In genomic region chr1:100036718-100037664, GRCh38 we compare ENCODE assay signal across 8 cellular contexts.
A peak's percentile ranks its signal among the peaks of the same experiment; 100 is the strongest.
DNase-seq lines count a peak whose midpoint lies in the region; ATAC-seq, FAIRE-seq and TF ChIP-seq lines count a peak whose summit lies in the region.

No MANE protein-coding gene starts in this region.

- peaks cover 18% of the 10 kb centered on the region for H3K36me3 ChIP-seq in K562 (ENCODE audit: control insufficient read depth, insufficient read depth, low read length)

- no peak for TF ChIP-seq EP300 in K562 (IDR thresholded peaks at IDR 0.05; ENCODE audit: low read length)

- BruUV-seq in K562 (replicated peaks; lab: Mats Ljungman, UMichigan): TSS peak; percentile 83

- DNase-seq in AG04450 (ENCODE audit: low read depth, low spot score) (no peak), NCI-H2227 (lab: John Stamatoyannopoulos, UW; ENCODE audit: unreplicated experiment) (peak; percentile 13), K562 (ENCODE audit: extremely low read depth in 1 of 4, low spot score in 3 of 4) (peak in 2 of 4 experiments; percentile 25 to 69), superior temporal gyrus (ENCODE audit: extremely low spot score) (peak; percentile 62), NCI-H128 (lab: John Stamatoyannopoulos, UW; ENCODE audit: unreplicated experiment) (no peak), activated gamma-delta T cell (lab: John Stamatoyannopoulos, UW) (no peak)

- no peaks in the 10 kb centered on the region for H3K27me3 ChIP-seq in AG04450 (ENCODE audit: control insufficient read depth, insufficient read depth, low read length)
- no peaks in the 10 kb centered on the region for H3K27me3 ChIP-seq in K562 (ENCODE audit: control insufficient read depth in 2 of 2, insufficient read depth in 2 of 2, low read length in 2 of 2)
- H3K27me3 ChIP-seq in layer of hippocampus (ENCODE audit: control insufficient read depth, insufficient read depth, low read length): no peaks in the 10 kb centered on the region

- no peak overlapping the region for H3K27ac ChIP-seq in AG04450 (ENCODE audit: low read depth, low read length)
- H3K27ac ChIP-seq in K562 (ENCODE audit: extremely low read depth, low read depth, low read length): peak overlapping the region; percentile 98
- peak overlapping the region; percentile 83 for H3K27ac ChIP-seq in layer of hippocampus (ENCODE audit: low read depth, low read length)

- H4K20me1 ChIP-seq in K562 (replicated peaks; ENCODE audit: control insufficient read depth, insufficient read depth, low read length): no peaks in the 10 kb centered on the region

- H3K9me3 ChIP-seq in AG04450 (ENCODE audit: control insufficient read depth, insufficient read depth, low read length) (no peaks in the 10 kb centered on the region; the same call in 1 of the 2 replicates), K562 (replicated peaks; ENCODE audit: control insufficient read depth, insufficient read depth, low read depth, low read length) (0 out of 2 replicates have a peak, but pooled peaks cover 4% of the 10 kb centered on the region)

- in situ Hi-C loops in K562 (cut with MboI): loop anchor here (5.0 kb wide), 1 partner anchor 225 kb away; no protein-coding TSS in a partner anchor

- peak overlapping the region; percentile 95 for H3K4me2 ChIP-seq in K562 (ENCODE audit: insufficient read depth, low read length)

- no peak; a peak in 1 of 4 replicates for TF ChIP-seq RAD21 in K562 (CRISPR knock-in tag; conservative IDR thresholded peaks at IDR 0.05 in 1 of 2, IDR thresholded peaks at IDR 0.05 in 1 of 2)

- peak; percentile 0 for ATAC-seq in GM18511 (IDR thresholded peaks at IDR 0.05; ENCODE audit: unreplicated experiment)
- peak; percentile 27 for ATAC-seq in K562

- peaks cover 73% of the 10 kb centered on the region for H3K79me2 ChIP-seq in K562 (ENCODE audit: control insufficient read depth, insufficient read depth, low read length)

- WGBS in K562 (ENCODE audit: insufficient coverage, low coverage, missing lambda C conversion rate): 0% methylated on average over 11 of the region's 11 CpGs

- peak; percentile 75 for FAIRE-seq in K562 (lab: Jason Lieb, UNC)

- H2AFZ ChIP-seq in K562 (ENCODE audit: low read depth, low read length): peak overlapping the region; percentile 88

- POLR2A ChIA-PET in AG04450 (lab: Yijun Ruan, JAX): interaction anchor here (0.6 to 1.5 kb wide), 6 partner anchors 12 to 315 kb away, joined by 3 to 7 read pairs (median 4); partner anchors contain the start of genes CDC14A and SLC35A3
- POLR2A ChIA-PET in K562 (lab: Yijun Ruan, JAX): interaction anchor here (0.6 to 1.3 kb wide), 7 partner anchors 12 to 250 kb away, joined by 3 to 6 read pairs (median 4); partner anchors contain the start of gene SLC35A3

- TF ChIP-seq CTCF in AG04450 (IDR thresholded peaks at IDR 0.05; ENCODE audit: low read depth, low read length) (no peak), K562 (IDR thresholded peaks at IDR 0.05 in 2 of 3, conservative IDR thresholded peaks at IDR 0.05 in 1 of 3; ENCODE audit: insufficient read depth in 2 of 3, low read depth in 1 of 3, low read length in 3 of 3) (no peak; a peak in 1 of 6 replicates)

- TF ChIP-seq POLR2A in K562 (conservative IDR thresholded peaks at IDR 0.05): no peak

- H3K9ac ChIP-seq in K562 (ENCODE audit: insufficient read depth in 1 of 2, low read depth in 2 of 2, low read length in 2 of 2): peak overlapping the region; percentile 94 to 99

- H3K4me3 ChIP-seq in AG04450 (ENCODE audit: low read depth, low read length) (peak overlapping the region; percentile 86), K562 (peak overlapping the region; percentile 80)

- intact Hi-C loops in K562 (cut with micrococcal nuclease): loop anchor here (5.0 kb wide), 1 partner anchor 305 kb away; no protein-coding TSS in a partner anchor

- CTCF ChIA-PET in AG04450 (lab: Charles Lee): interaction anchor here (0.8 kb wide), 1 partner anchor 114 kb away, joined by 3 read pairs; no protein-coding TSS in a partner anchor
- CTCF ChIA-PET in K562 (lab: Yijun Ruan, JAX; ENCODE audit: low intra/inter-chr PET ratio): interaction anchor here (0.7 kb wide), 1 partner anchor 229 kb away, joined by 3 read pairs; no protein-coding TSS in a partner anchor

- H3K9me1 ChIP-seq in K562 (ENCODE audit: control insufficient read depth, insufficient read depth, low read length): no peaks in the 10 kb centered on the region

- H3K4me1 ChIP-seq in K562 (replicated peaks in 1 of 2; ENCODE audit: control insufficient read depth in 2 of 2, insufficient read depth in 2 of 2, low read length in 2 of 2): peaks cover 4 to 11% of the 10 kb centered on the region in 2 experiments; a peak in 4 of 5 replicates

TF ChIP-seq in K562, 482 proteins besides CTCF, POLR2A, EP300 and RAD21 (continues in another document):
- TF ChIP-seq RBM39 (optimal IDR thresholded peaks at IDR 0.05; ENCODE audit: low read depth, low read length) (no peak), MCM5 (IDR thresholded peaks at IDR 0.05; ENCODE audit: low read depth) (no peak), PHB2 (IDR thresholded peaks at IDR 0.05; ENCODE audit: low read depth) (no peak), SMARCE1 (IDR thresholded peaks at IDR 0.05) (0 out of 2 replicates have a peak, but pooled peaks have one; percentile 20), HMGN3 (IDR thresholded peaks at IDR 0.05; ENCODE audit: borderline replicate concordance, extremely low read depth, insufficient read length, low read depth, low read length) (no peak), HDAC1 (IDR thresholded peaks at IDR 0.05) (peak in 1 of 2 experiments; percentile 50; a peak in 1 of 4 replicates), ZZZ3 (IDR thresholded peaks at IDR 0.05) (no peak), JUND (IDR thresholded peaks at IDR 0.05; ENCODE audit: borderline replicate concordance, low read depth, low read length) (peak; percentile 29; the same call in 1 of the 2 replicates), JUND (tag; IDR thresholded peaks at IDR 0.05; ENCODE audit: borderline replicate concordance, low read depth, low read length) (no peak), HNRNPUL1 (IDR thresholded peaks at IDR 0.05; ENCODE audit: low read length) (no peak), ZNF584 (CRISPR knock-in tag; IDR thresholded peaks at IDR 0.05; ENCODE audit: low read depth) (no peak), TGIF2 (CRISPR knock-in tag; IDR thresholded peaks at IDR 0.05) (0 out of 2 replicates have a peak, but pooled peaks have one; percentile 46), SRSF7 (optimal IDR thresholded peaks at IDR 0.05; ENCODE audit: low read depth, low read length) (no peak), HDAC3 (IDR thresholded peaks at IDR 0.05; ENCODE audit: borderline replicate concordance, partially characterized antibody) (peak; percentile 18), ZNF41 (CRISPR knock-in tag; conservative IDR thresholded peaks at IDR 0.05) (no peak), ZNF408 (CRISPR knock-in tag; IDR thresholded peaks at IDR 0.05; ENCODE audit: low read depth) (no peak), SUPT5H (IDR thresholded peaks at IDR 0.05) (0 out of 2 replicates have a peak, but pooled peaks have one; percentile 1), BRD4 (IDR thresholded peaks at IDR 0.05) (no peak), ZBTB17 (CRISPR knock-in tag; IDR thresholded peaks at IDR 0.05) (no peak), ELF1 (tag; IDR thresholded peaks at IDR 0.05) (0 out of 2 replicates have a peak, but pooled peaks have one; percentile 43), ZNF695 (CRISPR knock-in tag; IDR thresholded peaks at IDR 0.05) (no peak), KHSRP (IDR thresholded peaks at IDR 0.05) (no peak)
- TF ChIP-seq, protein P1, sequence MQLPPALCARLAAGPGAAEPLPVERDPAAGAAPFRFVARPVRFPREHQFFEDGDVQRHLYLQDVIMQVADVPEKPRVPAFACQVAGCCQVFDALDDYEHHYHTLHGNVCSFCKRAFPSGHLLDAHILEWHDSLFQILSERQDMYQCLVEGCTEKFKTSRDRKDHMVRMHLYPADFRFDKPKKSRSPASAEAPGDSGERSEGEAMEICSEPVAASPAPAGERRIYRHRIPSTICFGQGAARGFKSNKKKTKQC (CRISPR knock-in tag; IDR thresholded peaks at IDR 0.05): no peak
- TF ChIP-seq, protein P2, sequence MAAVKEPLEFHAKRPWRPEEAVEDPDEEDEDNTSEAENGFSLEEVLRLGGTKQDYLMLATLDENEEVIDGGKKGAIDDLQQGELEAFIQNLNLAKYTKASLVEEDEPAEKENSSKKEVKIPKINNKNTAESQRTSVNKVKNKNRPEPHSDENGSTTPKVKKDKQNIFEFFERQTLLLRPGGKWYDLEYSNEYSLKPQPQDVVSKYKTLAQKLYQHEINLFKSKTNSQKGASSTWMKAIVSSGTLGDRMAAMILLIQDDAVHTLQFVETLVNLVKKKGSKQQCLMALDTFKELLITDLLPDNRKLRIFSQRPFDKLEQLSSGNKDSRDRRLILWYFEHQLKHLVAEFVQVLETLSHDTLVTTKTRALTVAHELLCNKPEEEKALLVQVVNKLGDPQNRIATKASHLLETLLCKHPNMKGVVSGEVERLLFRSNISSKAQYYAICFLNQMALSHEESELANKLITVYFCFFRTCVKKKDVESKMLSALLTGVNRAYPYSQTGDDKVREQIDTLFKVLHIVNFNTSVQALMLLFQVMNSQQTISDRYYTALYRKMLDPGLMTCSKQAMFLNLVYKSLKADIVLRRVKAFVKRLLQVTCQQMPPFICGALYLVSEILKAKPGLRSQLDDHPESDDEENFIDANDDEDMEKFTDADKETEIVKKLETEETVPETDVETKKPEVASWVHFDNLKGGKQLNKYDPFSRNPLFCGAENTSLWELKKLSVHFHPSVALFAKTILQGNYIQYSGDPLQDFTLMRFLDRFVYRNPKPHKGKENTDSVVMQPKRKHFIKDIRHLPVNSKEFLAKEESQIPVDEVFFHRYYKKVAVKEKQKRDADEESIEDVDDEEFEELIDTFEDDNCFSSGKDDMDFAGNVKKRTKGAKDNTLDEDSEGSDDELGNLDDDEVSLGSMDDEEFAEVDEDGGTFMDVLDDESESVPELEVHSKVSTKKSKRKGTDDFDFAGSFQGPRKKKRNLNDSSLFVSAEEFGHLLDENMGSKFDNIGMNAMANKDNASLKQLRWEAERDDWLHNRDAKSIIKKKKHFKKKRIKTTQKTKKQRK (IDR thresholded peaks at IDR 0.05; ENCODE audit: borderline replicate concordance, low read depth, low read length): no peak

Comparison
In these comparisons a context has a peak if more than half of its experiments do, and no peak if none do; other contexts are left out.
1. DNase-seq: peak in NCI-H2227 (single experiment) and superior temporal gyrus (single experiment); none in AG04450 (single experiment), NCI-H128 (single experiment) and activated gamma-delta T cell (single experiment).